ENCODE assay signal across 18 cellular contexts in the genomic region with DNA sequence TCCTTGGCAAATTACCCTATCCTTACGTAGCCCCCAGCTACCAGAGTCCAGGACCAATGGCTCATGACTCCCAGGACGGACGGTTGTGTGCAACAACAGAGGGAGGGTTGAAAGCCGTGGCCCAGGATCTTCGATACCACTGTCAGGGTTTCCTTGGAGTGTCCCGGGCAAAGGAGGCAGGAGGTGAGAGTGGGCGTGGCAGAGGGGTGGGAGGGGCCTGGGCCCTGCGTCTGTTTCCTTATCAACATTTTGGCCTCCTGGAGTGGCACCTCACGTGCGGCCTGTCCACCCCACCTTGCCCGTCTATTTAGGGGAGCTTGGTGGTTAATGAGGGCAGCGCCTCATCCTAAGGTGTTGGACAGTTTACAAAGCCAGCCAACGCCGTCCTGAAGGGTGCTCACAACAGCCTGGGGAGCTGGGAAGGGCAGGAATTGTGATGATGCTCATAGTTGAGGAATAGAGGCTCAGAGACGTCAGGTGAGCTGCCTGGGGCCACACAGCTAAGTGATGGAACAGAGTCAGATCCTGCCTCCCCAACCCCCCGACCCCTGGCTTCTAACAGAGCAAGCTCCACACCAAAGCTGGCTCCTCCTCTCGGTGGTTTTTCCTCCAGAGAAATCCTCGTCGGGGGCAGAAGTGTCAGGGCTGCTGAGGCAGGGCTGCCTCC. TPM values are rescaled to one million over a fixed set of nuclear protein-coding genes. Genes with fewer than 3 reads are reported as not detected.
A peak's percentile ranks its signal among the peaks of the same experiment; 100 is the strongest.
DNase-seq lines count a peak whose midpoint lies in the region; ATAC-seq, FAIRE-seq and TF ChIP-seq lines count a peak whose summit lies in the region.
"Had no signal": no experiment of that assay in that cellular context is flagged by ENCODE, and none has a peak within 500 bp of the region (broad histone marks: within the 10 kb centered on the region; RNA-seq: fewer than 3 reads in every experiment).

No MANE protein-coding gene starts in this region.

- H2AFZ ChIP-seq in GM23248: no peak overlapping the region

- no peak overlapping the region for H3K4me3 ChIP-seq in H7 (ENCODE audit: insufficient read depth, low read depth, low read length)
- H3K4me3 ChIP-seq in kidney (ENCODE audit: low read length in 2 of 2): peak overlapping the region; percentile 1 to 32
- H3K4me3 ChIP-seq in transverse colon: no peak overlapping the region
- H3K4me3 ChIP-seq in GM23248: no peak overlapping the region

- TF ChIP-seq EP300 in transverse colon (IDR thresholded peaks at IDR 0.05; ENCODE audit: low read depth): no peak

- FAIRE-seq in kidney (lab: Jason Lieb, UNC): no peak
- FAIRE-seq: GM19239 had no signal

- H3K27ac ChIP-seq in kidney (ENCODE audit: low read depth in 2 of 2, low read length in 2 of 2) (peak overlapping the region; percentile 71 to 91), transverse colon (peak overlapping the region; percentile 75 to 90 (median 86)), GM23248 (no peak overlapping the region)
- H3K27ac ChIP-seq: C4-2B had no signal

- H3K79me2 ChIP-seq in GM23248 (ENCODE audit: insufficient read depth): no peaks in the 10 kb centered on the region

- H3K9me2 ChIP-seq in GM23248 (ENCODE audit: insufficient read depth): no peaks in the 10 kb centered on the region

- no peak overlapping the region for H3K4me3 Mint-ChIP-seq in WTC11

- TF ChIP-seq CTCF in WTC11 (IDR thresholded peaks at IDR 0.05): no peak
- TF ChIP-seq CTCF in kidney (IDR thresholded peaks at IDR 0.05; ENCODE audit: borderline replicate concordance, extremely low read depth, insufficient read depth): no peak
- no peak for TF ChIP-seq CTCF in transverse colon (IDR thresholded peaks at IDR 0.05)

- peak; percentile 62 for DNase-seq in H7
- DNase-seq in WTC11 (ENCODE audit: low spot score): no peak
- DNase-seq in kidney: no peak
- DNase-seq in transverse colon: peak; percentile 82
- DNase-seq in GM23248: no peak
- no peak for DNase-seq in superior temporal gyrus (ENCODE audit: extremely low spot score)
- DNase-seq in HPDE6-E6E7 (ENCODE audit: extremely low spot score): no peak
- DNase-seq: DMS 273 treated with DMSO at 0.1 percent for 48 hours, EL, NCI-H1436, NCI-H2029 treated with DMSO at 0.1 percent for 48 hours, NCI-H2171 treated with DMSO at 0.1 percent for 48 hours, NCI-H748 treated with DMSO at 0.1 percent for 48 hours, OCI-M1, RPMI8226, SIG-M5 had no signal

- 53 to 80% methylated on average over 1 to 19 of the region's 19 CpGs for WGBS in transverse colon (ENCODE audit: low coverage in 1 of 2), 2 donors
- 72 to 77% methylated on average over 19 of the region's 19 CpGs for WGBS in GM23248 (ENCODE audit: low coverage in 1 of 2, low lambda C conversion rate in 2 of 2, missing lambda C conversion rate in 2 of 2), 2 experiments

- intact Hi-C loops in kidney (cut with DNase I) (no loop called here), transverse colon (cut with DNase I; ENCODE audit: low total_unique reads) (no loop called here)

- no peaks in the 10 kb centered on the region for H3K36me3 ChIP-seq in H7 (replicated peaks; ENCODE audit: control insufficient read depth, insufficient read depth, low read length)
- H3K36me3 ChIP-seq in kidney (ENCODE audit: control insufficient read depth in 1 of 2, insufficient read depth in 2 of 2, low read length in 2 of 2): no peaks in the 10 kb centered on the region
- H3K36me3 ChIP-seq in transverse colon: no peaks in the 10 kb centered on the region
- H3K36me3 ChIP-seq in GM23248 (ENCODE audit: low read depth): no peaks in the 10 kb centered on the region

- CTCF ChIA-PET in WTC11 (lab: Charles Lee): interaction anchor here (0.7 to 5.2 kb wide), 9 partner anchors 14 to 938 kb away, joined by 3 to 47 read pairs (median 6); no protein-coding TSS in a partner anchor

- H3K36me3 Mint-ChIP-seq in WTC11: no peaks in the 10 kb centered on the region

- in situ Hi-C loops in transverse colon (cut with MboI; ENCODE audit: low pct_ligation_motif_present in 1 of 4, low pct_unique_long_range_greater_than_20kb in 1 of 4, low sequenced_read_pairs in 3 of 4): no loop called here
- in situ Hi-C loops in GM23248 (cut with MboI): loop anchor here (25.0 kb wide), 1 partner anchor 590 kb away; a partner anchor contains a TSS

- H3K9me3 ChIP-seq in kidney (ENCODE audit: control insufficient read depth in 1 of 2, low read length in 2 of 2) (no peaks in the 10 kb centered on the region), transverse colon (no peaks in the 10 kb centered on the region), GM23248 (ENCODE audit: low read depth) (no peaks in the 10 kb centered on the region)

- ATAC-seq in WTC11: peak; percentile 43

- H3K4me1 ChIP-seq in kidney (ENCODE audit: control insufficient read depth in 1 of 2, insufficient read depth in 1 of 2, low read depth in 1 of 2, low read length in 2 of 2) (peaks cover 7 to 10% of the 10 kb centered on the region in 2 donors), transverse colon (peaks cover 12 to 40% (median 29%) of the 10 kb centered on the region in 4 donors), GM23248 (ENCODE audit: insufficient read depth) (peaks cover 2% of the 10 kb centered on the region; the same call in 1 of the 2 replicates)

- no peak overlapping the region for H3K4me2 ChIP-seq in GM23248 (ENCODE audit: unreplicated experiment)

- H3K27me3 Mint-ChIP-seq in WTC11 (ENCODE audit: low read depth): peaks cover 4% of the 10 kb centered on the region; the same call in 1 of the 2 replicates

- peak; percentile 38 for TF ChIP-seq POLR2A in transverse colon (IDR thresholded peaks at IDR 0.05)

- peak overlapping the region; percentile 90; the same call in 1 of the 2 replicates for H3K27ac Mint-ChIP-seq in WTC11

- H4K20me1 ChIP-seq in GM23248 (ENCODE audit: insufficient read depth): no peaks in the 10 kb centered on the region

- POLR2A ChIA-PET in WTC11 (lab: Charles Lee): interaction anchor here (1.2 kb wide), 1 partner anchor 19 kb away, joined by 4 read pairs; no protein-coding TSS in a partner anchor

- 0 out of 2 replicates have a peak, but pooled peaks cover 6% of the 10 kb centered on the region for H3F3A ChIP-seq in GM23248 (ENCODE audit: insufficient read depth)

- H3K9ac ChIP-seq in kidney (ENCODE audit: low read length in 2 of 2) (peak overlapping the region in 1 of 2 donors; percentile 67), GM23248 (no peak overlapping the region)

- no peaks in the 10 kb centered on the region for H3K27me3 ChIP-seq in H7 (ENCODE audit: control insufficient read depth, insufficient read depth, low read length)
- no peaks in the 10 kb centered on the region for H3K27me3 ChIP-seq in transverse colon
- H3K27me3 ChIP-seq in GM23248 (replicated peaks; ENCODE audit: insufficient read depth): no peaks in the 10 kb centered on the region; the same call in 1 of the 2 replicates

- H3K4me1 Mint-ChIP-seq in WTC11: peaks cover 42% of the 10 kb centered on the region

- no peaks in the 10 kb centered on the region for H3K9me3 Mint-ChIP-seq in WTC11

TF ChIP-seq in WTC11, 78 proteins besides CTCF, POLR2A, EP300 and RAD21 (continues in another document):
- TF ChIP-seq, protein P1, sequence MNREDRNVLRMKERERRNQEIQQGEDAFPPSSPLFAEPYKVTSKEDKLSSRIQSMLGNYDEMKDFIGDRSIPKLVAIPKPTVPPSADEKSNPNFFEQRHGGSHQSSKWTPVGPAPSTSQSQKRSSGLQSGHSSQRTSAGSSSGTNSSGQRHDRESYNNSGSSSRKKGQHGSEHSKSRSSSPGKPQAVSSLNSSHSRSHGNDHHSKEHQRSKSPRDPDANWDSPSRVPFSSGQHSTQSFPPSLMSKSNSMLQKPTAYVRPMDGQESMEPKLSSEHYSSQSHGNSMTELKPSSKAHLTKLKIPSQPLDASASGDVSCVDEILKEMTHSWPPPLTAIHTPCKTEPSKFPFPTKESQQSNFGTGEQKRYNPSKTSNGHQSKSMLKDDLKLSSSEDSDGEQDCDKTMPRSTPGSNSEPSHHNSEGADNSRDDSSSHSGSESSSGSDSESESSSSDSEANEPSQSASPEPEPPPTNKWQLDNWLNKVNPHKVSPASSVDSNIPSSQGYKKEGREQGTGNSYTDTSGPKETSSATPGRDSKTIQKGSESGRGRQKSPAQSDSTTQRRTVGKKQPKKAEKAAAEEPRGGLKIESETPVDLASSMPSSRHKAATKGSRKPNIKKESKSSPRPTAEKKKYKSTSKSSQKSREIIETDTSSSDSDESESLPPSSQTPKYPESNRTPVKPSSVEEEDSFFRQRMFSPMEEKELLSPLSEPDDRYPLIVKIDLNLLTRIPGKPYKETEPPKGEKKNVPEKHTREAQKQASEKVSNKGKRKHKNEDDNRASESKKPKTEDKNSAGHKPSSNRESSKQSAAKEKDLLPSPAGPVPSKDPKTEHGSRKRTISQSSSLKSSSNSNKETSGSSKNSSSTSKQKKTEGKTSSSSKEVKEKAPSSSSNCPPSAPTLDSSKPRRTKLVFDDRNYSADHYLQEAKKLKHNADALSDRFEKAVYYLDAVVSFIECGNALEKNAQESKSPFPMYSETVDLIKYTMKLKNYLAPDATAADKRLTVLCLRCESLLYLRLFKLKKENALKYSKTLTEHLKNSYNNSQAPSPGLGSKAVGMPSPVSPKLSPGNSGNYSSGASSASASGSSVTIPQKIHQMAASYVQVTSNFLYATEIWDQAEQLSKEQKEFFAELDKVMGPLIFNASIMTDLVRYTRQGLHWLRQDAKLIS (CRISPR knock-in tag; IDR thresholded peaks at IDR 0.05; ENCODE audit: borderline replicate concordance): no peak
- TF ChIP-seq NR1H2 (CRISPR knock-in tag; IDR thresholded peaks at IDR 0.05): no peak
- TF ChIP-seq, protein P2, sequence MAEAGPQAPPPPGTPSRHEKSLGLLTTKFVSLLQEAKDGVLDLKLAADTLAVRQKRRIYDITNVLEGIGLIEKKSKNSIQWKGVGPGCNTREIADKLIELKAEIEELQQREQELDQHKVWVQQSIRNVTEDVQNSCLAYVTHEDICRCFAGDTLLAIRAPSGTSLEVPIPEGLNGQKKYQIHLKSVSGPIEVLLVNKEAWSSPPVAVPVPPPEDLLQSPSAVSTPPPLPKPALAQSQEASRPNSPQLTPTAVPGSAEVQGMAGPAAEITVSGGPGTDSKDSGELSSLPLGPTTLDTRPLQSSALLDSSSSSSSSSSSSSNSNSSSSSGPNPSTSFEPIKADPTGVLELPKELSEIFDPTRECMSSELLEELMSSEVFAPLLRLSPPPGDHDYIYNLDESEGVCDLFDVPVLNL (CRISPR knock-in tag; IDR thresholded peaks at IDR 0.05; ENCODE audit: borderline replicate concordance, low read depth): no peak

RNA-seq across cellular contexts. Expression of a gene that starts 17.4 kb away (rescaled TPM):
- total RNA-seq in H7 (2014; rRNA removed; shearing (Covaris generic)): 54.8 and 76.9 TPM in 2 replicates
- total RNA-seq in WTC11 (2021) (32.4 to 34.6 TPM (median 34.4 TPM) in 3 replicates), kidney (91.9 TPM), transverse colon (100 to 1,000 TPM; 115 to 326 (median 199) TPM)
- polyA plus RNA-seq in kidney (ENCODE audit: insufficient read depth, low read depth, low replicate concordance) (40.8 TPM), GM23248 (2016; fragmentation: Nextera tagmentation; extraction: Ambion mirVana) (6.0 TPM in 2 replicates)
- total RNA-seq in GM23248 (2014; rRNA removed; shearing (Covaris generic)): 16.1 and 19.3 TPM in 2 replicates

Comparison
In these comparisons a context has a peak if more than half of its experiments do, and no peak if none do; other contexts are left out.
1. DNase-seq: peak in H7 (single experiment) and transverse colon (single experiment); none in WTC11 (single experiment), kidney (single experiment), GM23248 (single experiment), superior temporal gyrus (single experiment) and HPDE6-E6E7 (single experiment).
2. H3K4me3 ChIP-seq: peak in kidney (2 of 2); none in H7 (single experiment), transverse colon (0 of 4) and GM23248 (single experiment).